ENCODE assay signal across 9 cellular contexts in the genomic region with DNA sequence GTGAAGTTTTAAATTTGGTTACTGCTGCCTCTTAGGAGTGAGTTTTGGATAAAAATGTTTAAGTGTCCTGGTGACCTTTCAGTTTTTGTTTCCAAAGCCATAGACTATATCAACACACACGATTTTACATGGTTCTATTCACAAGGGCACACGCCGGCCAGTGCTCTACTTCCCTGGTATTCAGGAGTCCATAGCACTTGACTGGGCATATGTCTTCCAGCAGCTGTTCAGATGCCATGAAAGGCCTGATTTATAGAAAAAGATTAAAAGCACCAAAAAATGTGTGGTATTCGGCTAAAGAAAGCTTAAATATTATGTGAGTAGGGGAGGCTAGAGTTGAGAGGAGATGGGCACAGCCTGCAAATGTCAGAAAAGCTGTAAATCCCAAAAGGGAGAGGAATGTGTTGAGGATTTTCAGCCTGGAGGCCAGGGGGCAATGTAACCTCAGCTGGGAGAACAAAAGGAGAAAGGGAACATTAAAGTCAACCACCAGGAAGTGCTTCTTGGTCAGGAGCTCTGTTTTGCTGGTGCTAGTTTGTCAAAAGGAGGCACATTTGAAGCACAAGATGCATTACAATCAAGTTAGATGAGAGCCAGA.
A peak's percentile ranks its signal among the peaks of the same experiment; 100 is the strongest.
DNase-seq lines count a peak whose midpoint lies in the region; ATAC-seq and TF ChIP-seq lines count a peak whose summit lies in the region.
"Had no signal": no experiment of that assay in that cellular context is flagged by ENCODE, and none has a peak within 500 bp of the region (broad histone marks: within the 10 kb centered on the region; RNA-seq: fewer than 3 reads in every experiment).

No MANE protein-coding gene starts in this region.

- H3K27ac Mint-ChIP-seq in chondrocyte (ENCODE audit: unreplicated experiment) = no peak overlapping the region
- H3K27ac Mint-ChIP-seq in natural killer cell treated with Interleukin-12 subunit alpha and Interleukin-12 subunit beta and Interleukin-15 and Interleukin-18, amount 100 ng/mL, for 72 hours = no peak overlapping the region

- peak; percentile 14 to 21 for DNase-seq in Kasumi-1 (lab: John Stamatoyannopoulos, UW)
- DNase-seq in chondrocyte (ENCODE audit: low spot score) = no peak
- DNase-seq in myocyte (ENCODE audit: low read depth) = peak; percentile 65
- no peak for DNase-seq in NCI-H345 treated with DMSO at 0.1 percent for 48 hours (lab: John Stamatoyannopoulos, UW; ENCODE audit: unreplicated experiment)
- DNase-seq in GM19238 (ENCODE audit: insufficient read length, low spot score) = no peak
- no peak for DNase-seq in natural killer cell treated with Interleukin-12 subunit alpha and Interleukin-12 subunit beta and Interleukin-15 and Interleukin-18, amount 100 ng/mL, for 72 hours (ENCODE audit: low spot score)
- DNase-seq: NCI-H1048 had no signal

- peaks cover 4% of the 10 kb centered on the region for H3K36me3 Mint-ChIP-seq in chondrocyte (ENCODE audit: low read depth)
- H3K36me3 Mint-ChIP-seq in natural killer cell treated with Interleukin-12 subunit alpha and Interleukin-12 subunit beta and Interleukin-15 and Interleukin-18, amount 100 ng/mL, for 72 hours = peaks cover 10% of the 10 kb centered on the region

- no peak for ATAC-seq in GM21360 (IDR thresholded peaks at IDR 0.05; ENCODE audit: unreplicated experiment)
- ATAC-seq in natural killer cell treated with Interleukin-12 subunit alpha and Interleukin-12 subunit beta and Interleukin-15 and Interleukin-18, amount 100 ng/mL, for 72 hours = no peak

- H3K27ac ChIP-seq in C4-2B = no peak overlapping the region

- no peak overlapping the region for H3K4me3 Mint-ChIP-seq in chondrocyte (ENCODE audit: unreplicated experiment)
- no peak overlapping the region for H3K4me3 Mint-ChIP-seq in natural killer cell treated with Interleukin-12 subunit alpha and Interleukin-12 subunit beta and Interleukin-15 and Interleukin-18, amount 100 ng/mL, for 72 hours

- no peaks in the 10 kb centered on the region for H3K27me3 Mint-ChIP-seq in chondrocyte (ENCODE audit: low read depth)
- H3K27me3 Mint-ChIP-seq in natural killer cell treated with Interleukin-12 subunit alpha and Interleukin-12 subunit beta and Interleukin-15 and Interleukin-18, amount 100 ng/mL, for 72 hours = no peaks in the 10 kb centered on the region

- peaks cover 8% of the 10 kb centered on the region for H3K4me1 Mint-ChIP-seq in chondrocyte (ENCODE audit: low read depth)
- H3K4me1 Mint-ChIP-seq in natural killer cell treated with Interleukin-12 subunit alpha and Interleukin-12 subunit beta and Interleukin-15 and Interleukin-18, amount 100 ng/mL, for 72 hours (ENCODE audit: low read depth in 2 of 2) = peaks cover 10 to 25% of the 10 kb centered on the region in 2 donors

- peaks cover 5% of the 10 kb centered on the region for H3K9me3 Mint-ChIP-seq in chondrocyte (ENCODE audit: low read depth)
- H3K9me3 Mint-ChIP-seq in natural killer cell treated with Interleukin-12 subunit alpha and Interleukin-12 subunit beta and Interleukin-15 and Interleukin-18, amount 100 ng/mL, for 72 hours = peaks cover 4% of the 10 kb centered on the region

- TF ChIP-seq CTCF in C4-2B (conservative IDR thresholded peaks at IDR 0.05) = peak; percentile 12; the same call in 1 of the 2 replicates
- TF ChIP-seq CTCF in chondrocyte (IDR thresholded peaks at IDR 0.05) = peak; percentile 69

Comparison
In these comparisons a context has a peak if more than half of its experiments do, and no peak if none do; other contexts are left out.
1. DNase-seq: peak in Kasumi-1 (2 of 2) and myocyte (single experiment); none in chondrocyte (single experiment), NCI-H345 treated with DMSO at 0.1 percent for 48 hours (single experiment), GM19238 (single experiment) and natural killer cell treated with Interleukin-12 subunit alpha and Interleukin-12 subunit beta and Interleukin-15 and Interleukin-18, amount 100 ng/mL, for 72 hours (single experiment).